1 cellular context compared by ENCODE assay signal in the genomic region with DNA sequence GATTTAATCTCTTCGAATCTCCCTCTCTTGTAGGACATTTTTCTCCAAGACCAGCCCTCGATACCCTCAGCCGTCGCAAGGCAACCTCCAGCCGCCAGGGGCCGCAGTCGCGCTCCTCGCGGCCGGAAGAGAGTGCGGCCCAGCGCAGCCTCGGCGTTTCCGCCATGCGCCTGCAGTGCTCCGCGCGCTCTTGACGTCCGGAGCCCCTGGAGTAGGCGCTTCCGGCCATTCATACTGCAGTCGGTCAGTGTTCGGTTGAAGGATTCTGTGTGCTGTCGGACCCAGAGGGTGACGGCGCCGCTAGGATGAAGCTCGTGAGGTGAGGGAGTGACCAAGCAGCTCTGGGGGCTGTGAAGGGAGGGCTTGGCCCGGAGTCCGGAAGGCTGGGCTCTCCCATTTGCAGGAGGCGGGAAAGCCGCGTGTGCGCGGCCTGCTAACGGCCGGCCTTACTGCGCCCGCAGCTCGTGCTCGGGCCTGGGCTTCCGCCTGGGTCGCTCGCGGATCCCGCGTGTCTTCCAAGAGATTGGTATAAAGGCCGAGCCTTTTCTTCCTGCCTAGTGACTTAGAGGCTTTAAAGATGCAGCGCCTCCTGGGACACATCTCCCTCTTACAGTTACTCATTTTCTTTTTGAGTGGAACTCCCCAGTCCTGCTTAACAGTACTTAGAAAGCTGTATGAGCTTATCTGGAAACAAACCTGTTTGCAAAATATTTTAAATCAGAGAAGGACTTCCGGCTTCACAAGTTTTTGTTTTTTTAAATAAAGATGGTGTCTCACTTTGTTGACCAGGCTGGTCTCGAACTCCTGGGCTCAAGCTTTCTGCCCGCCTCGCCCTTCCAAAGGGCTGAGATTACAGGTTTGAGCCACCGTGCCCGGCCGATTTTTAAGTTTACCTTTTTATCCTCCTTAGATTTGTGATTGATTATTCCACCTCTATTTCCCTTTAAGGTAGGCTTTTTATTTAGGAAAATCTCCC.
TF ChIP-seq lines count a peak whose summit lies in the region.

A gene (plus strand): TSS at position 190 of the 976 bp plus-strand sequence. CDS start 116 bp downstream, at position 306.

TF ChIP-seq in HepG2, 621 proteins besides CTCF, POLR2A, EP300 and RAD21 (continued from another document and continues in another):
- TF ChIP-seq, protein P1, sequence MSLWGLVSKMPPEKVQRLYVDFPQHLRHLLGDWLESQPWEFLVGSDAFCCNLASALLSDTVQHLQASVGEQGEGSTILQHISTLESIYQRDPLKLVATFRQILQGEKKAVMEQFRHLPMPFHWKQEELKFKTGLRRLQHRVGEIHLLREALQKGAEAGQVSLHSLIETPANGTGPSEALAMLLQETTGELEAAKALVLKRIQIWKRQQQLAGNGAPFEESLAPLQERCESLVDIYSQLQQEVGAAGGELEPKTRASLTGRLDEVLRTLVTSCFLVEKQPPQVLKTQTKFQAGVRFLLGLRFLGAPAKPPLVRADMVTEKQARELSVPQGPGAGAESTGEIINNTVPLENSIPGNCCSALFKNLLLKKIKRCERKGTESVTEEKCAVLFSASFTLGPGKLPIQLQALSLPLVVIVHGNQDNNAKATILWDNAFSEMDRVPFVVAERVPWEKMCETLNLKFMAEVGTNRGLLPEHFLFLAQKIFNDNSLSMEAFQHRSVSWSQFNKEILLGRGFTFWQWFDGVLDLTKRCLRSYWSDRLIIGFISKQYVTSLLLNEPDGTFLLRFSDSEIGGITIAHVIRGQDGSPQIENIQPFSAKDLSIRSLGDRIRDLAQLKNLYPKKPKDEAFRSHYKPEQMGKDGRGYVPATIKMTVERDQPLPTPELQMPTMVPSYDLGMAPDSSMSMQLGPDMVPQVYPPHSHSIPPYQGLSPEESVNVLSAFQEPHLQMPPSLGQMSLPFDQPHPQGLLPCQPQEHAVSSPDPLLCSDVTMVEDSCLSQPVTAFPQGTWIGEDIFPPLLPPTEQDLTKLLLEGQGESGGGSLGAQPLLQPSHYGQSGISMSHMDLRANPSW (CRISPR knock-in tag; IDR thresholded peaks at IDR 0.05; ENCODE audit: borderline replicate concordance): peak; percentile 2; the same call in 1 of the 2 replicates
- TF ChIP-seq ZNF326 (CRISPR knock-in tag; IDR thresholded peaks at IDR 0.05; ENCODE audit: borderline replicate concordance): no peak
- TF ChIP-seq ZNF570 (CRISPR knock-in tag; IDR thresholded peaks at IDR 0.05; ENCODE audit: borderline replicate concordance): peak; percentile 81; the same call in 1 of the 2 replicates
- TF ChIP-seq ZNF354B (CRISPR knock-in tag; IDR thresholded peaks at IDR 0.05): no peak
- no peak; the same call in 1 of the 2 replicates for TF ChIP-seq DNMT1 (CRISPR knock-in tag; IDR thresholded peaks at IDR 0.05)
- TF ChIP-seq, protein P2, sequence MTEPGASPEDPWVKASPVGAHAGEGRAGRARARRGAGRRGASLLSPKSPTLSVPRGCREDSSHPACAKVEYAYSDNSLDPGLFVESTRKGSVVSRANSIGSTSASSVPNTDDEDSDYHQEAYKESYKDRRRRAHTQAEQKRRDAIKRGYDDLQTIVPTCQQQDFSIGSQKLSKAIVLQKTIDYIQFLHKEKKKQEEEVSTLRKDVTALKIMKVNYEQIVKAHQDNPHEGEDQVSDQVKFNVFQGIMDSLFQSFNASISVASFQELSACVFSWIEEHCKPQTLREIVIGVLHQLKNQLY (CRISPR knock-in tag; IDR thresholded peaks at IDR 0.05): peak; percentile 73
- 0 out of 2 replicates have a peak, but pooled peaks have one; percentile 42 for TF ChIP-seq FLYWCH1 (CRISPR knock-in tag; IDR thresholded peaks at IDR 0.05)
- TF ChIP-seq, protein P3, sequence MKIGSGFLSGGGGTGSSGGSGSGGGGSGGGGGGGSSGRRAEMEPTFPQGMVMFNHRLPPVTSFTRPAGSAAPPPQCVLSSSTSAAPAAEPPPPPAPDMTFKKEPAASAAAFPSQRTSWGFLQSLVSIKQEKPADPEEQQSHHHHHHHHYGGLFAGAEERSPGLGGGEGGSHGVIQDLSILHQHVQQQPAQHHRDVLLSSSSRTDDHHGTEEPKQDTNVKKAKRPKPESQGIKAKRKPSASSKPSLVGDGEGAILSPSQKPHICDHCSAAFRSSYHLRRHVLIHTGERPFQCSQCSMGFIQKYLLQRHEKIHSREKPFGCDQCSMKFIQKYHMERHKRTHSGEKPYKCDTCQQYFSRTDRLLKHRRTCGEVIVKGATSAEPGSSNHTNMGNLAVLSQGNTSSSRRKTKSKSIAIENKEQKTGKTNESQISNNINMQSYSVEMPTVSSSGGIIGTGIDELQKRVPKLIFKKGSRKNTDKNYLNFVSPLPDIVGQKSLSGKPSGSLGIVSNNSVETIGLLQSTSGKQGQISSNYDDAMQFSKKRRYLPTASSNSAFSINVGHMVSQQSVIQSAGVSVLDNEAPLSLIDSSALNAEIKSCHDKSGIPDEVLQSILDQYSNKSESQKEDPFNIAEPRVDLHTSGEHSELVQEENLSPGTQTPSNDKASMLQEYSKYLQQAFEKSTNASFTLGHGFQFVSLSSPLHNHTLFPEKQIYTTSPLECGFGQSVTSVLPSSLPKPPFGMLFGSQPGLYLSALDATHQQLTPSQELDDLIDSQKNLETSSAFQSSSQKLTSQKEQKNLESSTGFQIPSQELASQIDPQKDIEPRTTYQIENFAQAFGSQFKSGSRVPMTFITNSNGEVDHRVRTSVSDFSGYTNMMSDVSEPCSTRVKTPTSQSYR (CRISPR knock-in tag; IDR thresholded peaks at IDR 0.05; ENCODE audit: borderline replicate concordance): peak; percentile 44; the same call in 1 of the 2 replicates
- TF ChIP-seq ZBTB21 (CRISPR knock-in tag; IDR thresholded peaks at IDR 0.05): peak; percentile 75
- TF ChIP-seq RCOR2 (CRISPR knock-in tag; IDR thresholded peaks at IDR 0.05): no peak
- TF ChIP-seq BORCS8-MEF2B (CRISPR knock-in tag; IDR thresholded peaks at IDR 0.05): peak; percentile 92
- TF ChIP-seq, protein P4, sequence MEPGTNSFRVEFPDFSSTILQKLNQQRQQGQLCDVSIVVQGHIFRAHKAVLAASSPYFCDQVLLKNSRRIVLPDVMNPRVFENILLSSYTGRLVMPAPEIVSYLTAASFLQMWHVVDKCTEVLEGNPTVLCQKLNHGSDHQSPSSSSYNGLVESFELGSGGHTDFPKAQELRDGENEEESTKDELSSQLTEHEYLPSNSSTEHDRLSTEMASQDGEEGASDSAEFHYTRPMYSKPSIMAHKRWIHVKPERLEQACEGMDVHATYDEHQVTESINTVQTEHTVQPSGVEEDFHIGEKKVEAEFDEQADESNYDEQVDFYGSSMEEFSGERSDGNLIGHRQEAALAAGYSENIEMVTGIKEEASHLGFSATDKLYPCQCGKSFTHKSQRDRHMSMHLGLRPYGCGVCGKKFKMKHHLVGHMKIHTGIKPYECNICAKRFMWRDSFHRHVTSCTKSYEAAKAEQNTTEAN (CRISPR knock-in tag; conservative IDR thresholded peaks at IDR 0.05): peak; percentile 78
- peak; percentile 79 for TF ChIP-seq ZNF780A (CRISPR knock-in tag; IDR thresholded peaks at IDR 0.05)
- TF ChIP-seq TBL1XR1 (IDR thresholded peaks at IDR 0.05; ENCODE audit: borderline replicate concordance, low read length, partially characterized antibody): no peak
- TF ChIP-seq CBX2 (IDR thresholded peaks at IDR 0.05; ENCODE audit: low read depth, low read length): no peak
- no peak for TF ChIP-seq CBX2 (CRISPR knock-in tag; IDR thresholded peaks at IDR 0.05; ENCODE audit: low read depth)
- 0 out of 2 replicates have a peak, but pooled peaks have one; percentile 44 for TF ChIP-seq ZNF672 (CRISPR knock-in tag; IDR thresholded peaks at IDR 0.05)
- peak; percentile 64; the same call in 1 of the 2 replicates for TF ChIP-seq ZNF335 (CRISPR knock-in tag; IDR thresholded peaks at IDR 0.05)
- TF ChIP-seq, protein P5, sequence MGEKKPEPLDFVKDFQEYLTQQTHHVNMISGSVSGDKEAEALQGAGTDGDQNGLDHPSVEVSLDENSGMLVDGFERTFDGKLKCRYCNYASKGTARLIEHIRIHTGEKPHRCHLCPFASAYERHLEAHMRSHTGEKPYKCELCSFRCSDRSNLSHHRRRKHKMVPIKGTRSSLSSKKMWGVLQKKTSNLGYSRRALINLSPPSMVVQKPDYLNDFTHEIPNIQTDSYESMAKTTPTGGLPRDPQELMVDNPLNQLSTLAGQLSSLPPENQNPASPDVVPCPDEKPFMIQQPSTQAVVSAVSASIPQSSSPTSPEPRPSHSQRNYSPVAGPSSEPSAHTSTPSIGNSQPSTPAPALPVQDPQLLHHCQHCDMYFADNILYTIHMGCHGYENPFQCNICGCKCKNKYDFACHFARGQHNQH (CRISPR knock-in tag; IDR thresholded peaks at IDR 0.05): peak; percentile 93
- TF ChIP-seq PPARG (CRISPR knock-in tag; conservative IDR thresholded peaks at IDR 0.05): peak; percentile 54
- peak; percentile 73; the same call in 1 of the 2 replicates for TF ChIP-seq KAT7 (CRISPR knock-in tag; IDR thresholded peaks at IDR 0.05; ENCODE audit: borderline replicate concordance)
- peak; percentile 97 for TF ChIP-seq KDM2A (CRISPR knock-in tag; IDR thresholded peaks at IDR 0.05; ENCODE audit: borderline replicate concordance, low read depth)
- no peak for TF ChIP-seq FOXM1 (CRISPR knock-in tag; IDR thresholded peaks at IDR 0.05)
- 0 out of 2 replicates have a peak, but pooled peaks have one; percentile 47 for TF ChIP-seq JDP2 (CRISPR knock-in tag; IDR thresholded peaks at IDR 0.05; ENCODE audit: borderline replicate concordance)
- peak; percentile 85; the same call in 1 of the 2 replicates for TF ChIP-seq ZNF510 (CRISPR knock-in tag; IDR thresholded peaks at IDR 0.05; ENCODE audit: low read depth)
- no peak for TF ChIP-seq ZNF569 (CRISPR knock-in tag; IDR thresholded peaks at IDR 0.05; ENCODE audit: borderline replicate concordance)
- peak; percentile 100 for TF ChIP-seq ZNF788 (CRISPR knock-in tag; IDR thresholded peaks at IDR 0.05; ENCODE audit: borderline replicate concordance)
- TF ChIP-seq ZNF878 (CRISPR knock-in tag; IDR thresholded peaks at IDR 0.05): peak; percentile 91
- TF ChIP-seq POLR2AphosphoS2 (IDR thresholded peaks at IDR 0.05; ENCODE audit: low read depth, low read length): no peak
- TF ChIP-seq ZNF143 (CRISPR knock-in tag; IDR thresholded peaks at IDR 0.05): peak; percentile 62
- no peak for TF ChIP-seq FOXP1 (IDR thresholded peaks at IDR 0.05)
- TF ChIP-seq FOXP1 (CRISPR knock-in tag; IDR thresholded peaks at IDR 0.05): 0 out of 2 replicates have a peak, but pooled peaks have one; percentile 40
- TF ChIP-seq ZSCAN30 (CRISPR knock-in tag; IDR thresholded peaks at IDR 0.05): 0 out of 2 replicates have a peak, but pooled peaks have one; percentile 38
- TF ChIP-seq NCOA5 (CRISPR knock-in tag; IDR thresholded peaks at IDR 0.05): no peak
- TF ChIP-seq MXI1 (IDR thresholded peaks at IDR 0.05; ENCODE audit: borderline replicate concordance, low read depth, low read length): peak; percentile 83; the same call in 1 of the 3 replicates
- peak; percentile 75 for TF ChIP-seq ZNF703 (CRISPR knock-in tag; IDR thresholded peaks at IDR 0.05; ENCODE audit: borderline replicate concordance)
- TF ChIP-seq FOSL2 (CRISPR knock-in tag; IDR thresholded peaks at IDR 0.05): peak; percentile 67
- TF ChIP-seq ZNF101 (CRISPR knock-in tag; IDR thresholded peaks at IDR 0.05; ENCODE audit: borderline replicate concordance, low read depth): no peak
- TF ChIP-seq, protein P6, sequence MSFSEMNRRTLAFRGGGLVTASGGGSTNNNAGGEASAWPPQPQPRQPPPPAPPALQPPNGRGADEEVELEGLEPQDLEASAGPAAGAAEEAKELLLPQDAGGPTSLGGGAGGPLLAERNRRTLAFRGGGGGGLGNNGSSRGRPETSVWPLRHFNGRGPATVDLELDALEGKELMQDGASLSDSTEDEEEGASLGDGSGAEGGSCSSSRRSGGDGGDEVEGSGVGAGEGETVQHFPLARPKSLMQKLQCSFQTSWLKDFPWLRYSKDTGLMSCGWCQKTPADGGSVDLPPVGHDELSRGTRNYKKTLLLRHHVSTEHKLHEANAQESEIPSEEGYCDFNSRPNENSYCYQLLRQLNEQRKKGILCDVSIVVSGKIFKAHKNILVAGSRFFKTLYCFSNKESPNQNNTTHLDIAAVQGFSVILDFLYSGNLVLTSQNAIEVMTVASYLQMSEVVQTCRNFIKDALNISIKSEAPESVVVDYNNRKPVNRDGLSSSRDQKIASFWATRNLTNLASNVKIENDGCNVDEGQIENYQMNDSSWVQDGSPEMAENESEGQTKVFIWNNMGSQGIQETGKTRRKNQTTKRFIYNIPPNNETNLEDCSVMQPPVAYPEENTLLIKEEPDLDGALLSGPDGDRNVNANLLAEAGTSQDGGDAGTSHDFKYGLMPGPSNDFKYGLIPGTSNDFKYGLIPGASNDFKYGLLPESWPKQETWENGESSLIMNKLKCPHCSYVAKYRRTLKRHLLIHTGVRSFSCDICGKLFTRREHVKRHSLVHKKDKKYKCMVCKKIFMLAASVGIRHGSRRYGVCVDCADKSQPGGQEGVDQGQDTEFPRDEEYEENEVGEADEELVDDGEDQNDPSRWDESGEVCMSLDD (CRISPR knock-in tag; IDR thresholded peaks at IDR 0.05; ENCODE audit: borderline replicate concordance): peak; percentile 82
- peak; percentile 91 for TF ChIP-seq TP53 (CRISPR knock-in tag; conservative IDR thresholded peaks at IDR 0.05)
- TF ChIP-seq, protein P7, sequence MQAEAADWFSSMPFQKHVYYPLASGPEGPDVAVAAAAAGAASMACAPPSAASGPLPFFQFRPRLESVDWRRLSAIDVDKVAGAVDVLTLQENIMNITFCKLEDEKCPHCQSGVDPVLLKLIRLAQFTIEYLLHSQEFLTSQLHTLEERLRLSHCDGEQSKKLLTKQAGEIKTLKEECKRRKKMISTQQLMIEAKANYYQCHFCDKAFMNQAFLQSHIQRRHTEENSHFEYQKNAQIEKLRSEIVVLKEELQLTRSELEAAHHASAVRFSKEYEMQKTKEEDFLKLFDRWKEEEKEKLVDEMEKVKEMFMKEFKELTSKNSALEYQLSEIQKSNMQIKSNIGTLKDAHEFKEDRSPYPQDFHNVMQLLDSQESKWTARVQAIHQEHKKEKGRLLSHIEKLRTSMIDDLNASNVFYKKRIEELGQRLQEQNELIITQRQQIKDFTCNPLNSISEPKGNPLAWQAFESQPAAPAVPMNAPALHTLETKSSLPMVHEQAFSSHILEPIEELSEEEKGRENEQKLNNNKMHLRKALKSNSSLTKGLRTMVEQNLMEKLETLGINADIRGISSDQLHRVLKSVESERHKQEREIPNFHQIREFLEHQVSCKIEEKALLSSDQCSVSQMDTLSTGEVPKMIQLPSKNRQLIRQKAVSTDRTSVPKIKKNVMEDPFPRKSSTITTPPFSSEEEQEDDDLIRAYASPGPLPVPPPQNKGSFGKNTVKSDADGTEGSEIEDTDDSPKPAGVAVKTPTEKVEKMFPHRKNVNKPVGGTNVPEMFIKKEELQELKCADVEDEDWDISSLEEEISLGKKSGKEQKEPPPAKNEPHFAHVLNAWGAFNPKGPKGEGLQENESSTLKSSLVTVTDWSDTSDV (CRISPR knock-in tag; IDR thresholded peaks at IDR 0.05): 0 out of 2 replicates have a peak, but pooled peaks have one; percentile 67
- peak; percentile 100 for TF ChIP-seq YEATS4 (CRISPR knock-in tag; IDR thresholded peaks at IDR 0.05; ENCODE audit: borderline replicate concordance)
- TF ChIP-seq, protein P8, sequence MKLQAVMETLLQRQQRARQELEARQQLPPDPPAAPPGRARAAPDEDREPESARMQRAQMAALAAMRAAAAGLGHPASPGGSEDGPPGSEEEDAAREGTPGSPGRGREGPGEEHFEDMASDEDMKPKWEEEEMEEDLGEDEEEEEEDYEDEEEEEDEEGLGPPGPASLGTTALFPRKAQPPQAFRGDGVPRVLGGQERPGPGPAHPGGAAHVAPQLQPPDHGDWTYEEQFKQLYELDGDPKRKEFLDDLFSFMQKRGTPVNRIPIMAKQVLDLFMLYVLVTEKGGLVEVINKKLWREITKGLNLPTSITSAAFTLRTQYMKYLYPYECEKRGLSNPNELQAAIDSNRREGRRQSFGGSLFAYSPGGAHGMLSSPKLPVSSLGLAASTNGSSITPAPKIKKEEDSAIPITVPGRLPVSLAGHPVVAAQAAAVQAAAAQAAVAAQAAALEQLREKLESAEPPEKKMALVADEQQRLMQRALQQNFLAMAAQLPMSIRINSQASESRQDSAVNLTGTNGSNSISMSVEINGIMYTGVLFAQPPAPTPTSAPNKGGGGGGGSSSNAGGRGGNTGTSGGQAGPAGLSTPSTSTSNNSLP (IDR thresholded peaks at IDR 0.05; ENCODE audit: low read depth, low read length): peak; percentile 55; the same call in 1 of the 2 replicates
- TF ChIP-seq ZFP36L2 (CRISPR knock-in tag; IDR thresholded peaks at IDR 0.05): no peak
